In the genomic region with DNA sequence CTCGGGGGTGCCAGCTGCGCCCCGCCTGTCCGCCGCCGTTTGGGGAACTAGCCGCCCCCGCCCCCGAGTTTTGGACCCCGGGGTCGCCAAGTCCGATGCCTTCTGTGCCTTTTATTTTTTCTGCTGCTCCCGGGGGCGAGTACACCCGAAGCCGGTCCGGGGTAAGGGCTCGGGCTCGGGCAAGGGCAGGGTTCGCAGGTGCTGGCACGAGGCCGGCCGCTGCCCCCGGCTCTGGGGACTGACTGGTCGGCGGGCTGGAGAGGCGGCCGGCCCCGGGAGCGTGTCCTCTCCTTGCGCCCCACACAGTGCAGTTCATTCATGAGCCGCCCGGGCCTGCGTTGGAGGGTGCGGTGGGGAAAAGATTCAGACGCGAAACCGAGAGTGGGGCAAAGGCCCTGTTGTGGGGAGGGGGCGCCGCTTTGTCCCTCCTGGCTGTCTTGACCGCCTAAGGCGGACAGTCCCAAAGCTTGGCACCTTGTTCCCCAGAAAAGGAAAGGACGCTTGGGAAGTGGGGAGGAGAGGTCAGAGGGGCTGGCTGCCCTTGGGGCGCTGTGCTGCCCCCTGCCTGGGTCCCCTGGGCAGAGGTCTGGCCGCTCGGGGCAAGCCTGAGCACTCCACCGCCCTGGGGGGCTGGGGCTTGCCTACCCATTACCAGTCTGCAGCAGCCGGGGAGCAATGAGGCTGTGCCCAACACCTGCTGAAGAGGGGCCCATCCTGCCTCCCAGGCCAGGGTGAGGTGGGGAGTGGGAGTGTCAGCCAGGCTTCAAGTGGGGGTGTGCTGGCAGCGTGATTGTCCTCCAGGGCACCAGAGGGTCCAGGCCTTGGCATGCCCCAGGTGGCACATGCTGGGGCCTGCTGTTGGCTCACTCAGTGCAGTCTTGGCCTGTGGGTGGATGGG, we compare ENCODE assay signal across 8 cellular contexts. TPM values are rescaled to one million over a fixed set of nuclear protein-coding genes. Genes with fewer than 3 reads are reported as not detected.
DNase-seq lines count a peak whose midpoint lies in the region; TF ChIP-seq lines count a peak whose summit lies in the region.

No MANE protein-coding gene starts in this region.

- CTCF ChIA-PET in Caco-2 (lab: Charles Lee), result interaction anchor here (0.6 to 1.1 kb wide), 5 partner anchors 11 to 109 kb away, joined by 3 to 12 read pairs (median 7); no protein-coding TSS in a partner anchor

- no peaks in the 10 kb centered on the region for H3K27me3 Mint-ChIP-seq in Caco-2 (ENCODE audit: insufficient read depth, unreplicated experiment)

- H3K27ac Mint-ChIP-seq in Caco-2 (ENCODE audit: unreplicated experiment), result peak overlapping the region; percentile 19

- H3K27ac ChIP-seq in suprapubic skin, result peak overlapping the region; percentile 93

- BruUV-seq in Caco-2 (replicated peaks; lab: Mats Ljungman, UMichigan), result no TSS peak

- H3K9me3 ChIP-seq in Caco-2, result no peaks in the 10 kb centered on the region
- no peaks in the 10 kb centered on the region for H3K9me3 ChIP-seq in suprapubic skin

- peaks cover 33% of the 10 kb centered on the region for H3K36me3 Mint-ChIP-seq in Caco-2 (ENCODE audit: insufficient read depth, unreplicated experiment)

- H3K4me1 Mint-ChIP-seq in Caco-2 (ENCODE audit: low read depth, unreplicated experiment), result peaks cover 36% of the 10 kb centered on the region

- TF ChIP-seq CTCF in Caco-2 (IDR thresholded peaks at IDR 0.05; ENCODE audit: insufficient read depth in 1 of 2, low read depth in 1 of 2, low read length in 1 of 2, severe bottlenecking in 1 of 2, unreplicated experiment in 1 of 2) (peak; percentile 12), suprapubic skin (IDR thresholded peaks at IDR 0.05) (peak in 1 of 2 donors; percentile 9)

- peaks cover 20% of the 10 kb centered on the region for H3K4me1 ChIP-seq in Caco-2
- H3K4me1 ChIP-seq in suprapubic skin, result peaks cover 64% of the 10 kb centered on the region

- peak overlapping the region; percentile 85 for H3K4me3 ChIP-seq in Caco-2 (ENCODE audit: low read depth, low read length)
- peak overlapping the region; percentile 75 for H3K4me3 ChIP-seq in H7 (ENCODE audit: insufficient read depth, low read depth, low read length)
- H3K4me3 ChIP-seq in suprapubic skin, result peak overlapping the region; percentile 75

- H3K36me3 ChIP-seq in Caco-2 (ENCODE audit: control insufficient read depth, insufficient read depth, low read length), result no peaks in the 10 kb centered on the region; the same call in none of the 2 replicates
- H3K36me3 ChIP-seq in H7 (replicated peaks; ENCODE audit: control insufficient read depth, insufficient read depth, low read length), result no peaks in the 10 kb centered on the region
- H3K36me3 ChIP-seq in suprapubic skin, result no peaks in the 10 kb centered on the region

- H3K4me3 Mint-ChIP-seq in Caco-2 (ENCODE audit: unreplicated experiment), result peak overlapping the region; percentile 94

- intact Hi-C loops in Caco-2 (cut with micrococcal nuclease; ENCODE audit: unreplicated experiment), result loop anchor here (1.0 kb wide), 1 partner anchor 28 kb away; no protein-coding TSS in a partner anchor

- TF ChIP-seq EP300 in suprapubic skin (IDR thresholded peaks at IDR 0.05), result no peak

- no peak for TF ChIP-seq POLR2A in suprapubic skin (IDR thresholded peaks at IDR 0.05)

- POLR2A ChIA-PET in Caco-2 (lab: Charles Lee), result interaction anchor here (0.6 to 1.0 kb wide), 7 partner anchors 17 to 323 kb away, joined by 3 to 11 read pairs (median 3); a partner anchor contains a TSS

- H3K9me3 Mint-ChIP-seq in Caco-2 (ENCODE audit: unreplicated experiment), result no peaks in the 10 kb centered on the region

- WGBS in suprapubic skin, result under 1% methylated on average over 24 of the region's 49 CpGs

- DNase-seq in Caco-2 (peak; percentile 51 to 56), H7 (peak; percentile 88), SW480 (ENCODE audit: low spot score) (peak; percentile 23), lung microvascular endothelial cell (ENCODE audit: low read depth in 2 of 2) (peak; percentile 46 to 48), suprapubic skin (ENCODE audit: low spot score in 2 of 2) (peak in 1 of 2 donors; percentile 77), NK-92 (lab: John Stamatoyannopoulos, UW; ENCODE audit: unreplicated experiment) (no peak)
- peak; percentile 13 for DNase-seq in effector CD8-positive, alpha-beta T cell (lab: John Stamatoyannopoulos, UW)
- no peak for DNase-seq in effector CD4-positive, alpha-beta T cell

- H3K27me3 ChIP-seq in Caco-2 (replicated peaks; ENCODE audit: control insufficient read depth, insufficient read depth, low read length) (no peaks in the 10 kb centered on the region), H7 (ENCODE audit: control insufficient read depth, insufficient read depth, low read length) (peaks cover 6% of the 10 kb centered on the region; the same call in 1 of the 2 replicates), suprapubic skin (no peaks in the 10 kb centered on the region)

RNA-seq across cellular contexts. Expression of a gene that starts 0.9 kb away (rescaled TPM):
- 28.2 and 28.4 TPM in 2 replicates for total RNA-seq in Caco-2 (2022)
- total RNA-seq in H7 (2014; rRNA removed; shearing (Covaris generic)), result 24.9 and 36.2 TPM in 2 replicates
- 11.3 and 21.2 TPM in 2 replicates for total RNA-seq in lung microvascular endothelial cell
- total RNA-seq in suprapubic skin, result 10 to 100 TPM; 71.5 to 89.0 (median 84.5) TPM

RNA-seq across cellular contexts. Expression of a gene that starts 1.0 kb away (rescaled TPM):
- total RNA-seq in Caco-2 (2022) (87.6 and 92.2 TPM in 2 replicates), lung microvascular endothelial cell (65.4 and 67.1 TPM in 2 replicates), suprapubic skin (10 to 100 TPM; 25.1 to 49.8 (median 44.0) TPM)
- total RNA-seq in H7 (2014; rRNA removed; shearing (Covaris generic)), result 91.0 and 92.0 TPM in 2 replicates

RNA-seq across cellular contexts. Expression of a gene that starts 30.4 kb away (rescaled TPM):
- total RNA-seq in Caco-2 (2022), result not detected in 2 replicates
- total RNA-seq in H7 (2014; rRNA removed; shearing (Covaris generic)), result 1.0 and 2.0 TPM in 2 replicates
- total RNA-seq in lung microvascular endothelial cell, result 0.20 and 0.65 TPM in 2 replicates
- 1 to 10 TPM in 2 of 4 donors, under 1 TPM in 2; 0.45 to 2.5 (median 1.2) TPM for total RNA-seq in suprapubic skin

Comparison
In these comparisons a context has a peak if more than half of its experiments do, and no peak if none do; other contexts are left out.
1. DNase-seq: peak in Caco-2 (2 of 2), H7 (single experiment), SW480 (single experiment), effector CD8-positive, alpha-beta T cell (single experiment) and lung microvascular endothelial cell (2 of 2); none in NK-92 (single experiment) and effector CD4-positive, alpha-beta T cell (single experiment).
2. Peak in every context shown above with its lines, with median percentiles within 50 percentile points of each other: H3K4me3 ChIP-seq.